In the genomic region with DNA sequence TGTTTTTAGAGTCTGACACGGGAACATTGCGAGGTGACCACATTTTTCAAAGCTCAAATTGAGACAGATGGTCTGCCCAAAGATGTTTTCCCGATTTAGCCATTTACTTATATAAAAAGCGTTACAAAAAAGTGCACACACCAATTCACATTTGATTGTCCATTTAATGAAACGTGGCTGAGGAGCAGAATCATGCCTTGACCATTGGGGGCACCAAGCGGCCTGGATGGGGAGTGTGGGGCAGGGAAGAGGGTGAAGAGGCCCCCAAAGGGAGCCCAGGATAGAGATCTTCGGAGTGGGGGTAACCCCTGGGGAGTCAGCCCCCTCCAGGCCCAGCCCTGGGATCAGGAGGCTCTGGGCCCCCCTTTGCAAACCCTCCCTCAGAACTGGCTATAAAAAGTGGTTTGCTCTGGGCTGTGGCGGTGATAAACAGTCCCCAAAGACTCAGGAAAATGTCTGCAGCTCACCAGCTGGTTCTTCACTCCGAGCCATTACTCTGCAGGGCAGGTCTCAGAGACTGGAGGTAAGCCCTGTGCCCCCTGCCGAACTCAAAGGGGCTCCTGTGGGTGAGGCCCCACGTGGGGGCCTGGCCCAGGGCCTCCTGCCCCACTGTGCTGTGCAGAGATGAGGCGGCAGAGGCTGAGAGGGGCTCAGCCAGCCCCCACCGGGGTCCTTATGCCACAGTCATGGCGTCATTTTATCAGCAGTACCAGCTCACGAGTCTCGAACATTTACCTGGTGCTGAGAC, we compare ENCODE assay signal across 27 cellular contexts.
"Had no signal": no experiment of that assay in that cellular context is flagged by ENCODE, and none has a peak within 500 bp of the region (broad histone marks: within the 10 kb centered on the region; RNA-seq: fewer than 3 reads in every experiment).

No MANE protein-coding gene starts in this region.

- FAIRE-seq: small intestine, TTC549 had no signal

- H3K9me3 Mint-ChIP-seq: activated T-cell treated with anti-CD3 and anti-CD28 coated beads, Interleukin-2, amount 50 U/mL, for 24 hours had no signal

- H3K27me3 ChIP-seq: cardiac muscle cell, testis, uterus had no signal

- H2AFZ ChIP-seq: parathyroid adenoma had no signal

- H3K4me3 ChIP-seq: adrenal gland, cardiac muscle cell, left lung, testis, uterus had no signal

- H3K4me1 ChIP-seq: adrenal gland, foreskin keratinocyte, left lung, parathyroid adenoma, testis, uterus had no signal

- H3K9me3 ChIP-seq: adrenal gland, testis, uterus had no signal

- H3K4me3 Mint-ChIP-seq: activated naive CD8-positive, alpha-beta T cell; activated T-cell treated with anti-CD3 and anti-CD28 coated beads, Interleukin-2, amount 50 U/mL, for 24 hours; dendritic cell treated with granulocyte-macrophage colony-stimulating factor and Interleukin-4, amounts not matched to agents 40 ng/mL and 50 ng/mL, for 4 days; immature natural killer cell; naive thymus-derived CD4-positive, alpha-beta T cell; stimulated activated effector memory CD8-positive, alpha-beta T cell treated with anti-CD3 and anti-CD28 coated beads, Interleukin-12 subunit alpha, Interleukin-12 subunit beta, amount 100 ng/mL, for 72 hours; stimulated activated naive CD8-positive, alpha-beta T cell treated with anti-CD3 and anti-CD28 coated beads, Interleukin-15, amount 100 ng/mL, for 72 hours had no signal

- H3K27ac Mint-ChIP-seq: activated naive CD8-positive, alpha-beta T cell; activated T-cell treated with anti-CD3 and anti-CD28 coated beads, Interleukin-2, amount 50 U/mL, for 24 hours; activated T-helper 2 cell treated with anti-CD3 and anti-CD28 coated beads, Interferon-gamma antibody, Interleukin-2, Interleukin-4, amounts not matched to agents 10 μg/mL and 5 μg/mL and 100 μg/mL, durations not matched to agents 14 hours and 24 hours and 36 hours; dendritic cell treated with granulocyte-macrophage colony-stimulating factor and Interleukin-4, amounts not matched to agents 40 ng/mL and 50 ng/mL, for 4 days; immature natural killer cell; naive thymus-derived CD4-positive, alpha-beta T cell; stimulated activated effector memory CD8-positive, alpha-beta T cell treated with anti-CD3 and anti-CD28 coated beads, Interleukin-12 subunit alpha, Interleukin-12 subunit beta, amount 100 ng/mL, for 72 hours; stimulated activated naive CD8-positive, alpha-beta T cell treated with anti-CD3 and anti-CD28 coated beads, Interleukin-15, amount 100 ng/mL, for 72 hours had no signal

- H3K4me1 Mint-ChIP-seq: stimulated activated naive CD8-positive, alpha-beta T cell treated with anti-CD3 and anti-CD28 coated beads, Interleukin-15, amount 100 ng/mL, for 72 hours had no signal

- ATAC-seq: foreskin keratinocyte; left lung; naive thymus-derived CD4-positive, alpha-beta T cell; sciatic nerve; stimulated activated effector memory CD8-positive, alpha-beta T cell treated with anti-CD3 and anti-CD28 coated beads, Interleukin-12 subunit alpha, Interleukin-12 subunit beta, amount 100 ng/mL, for 72 hours; stimulated activated naive CD8-positive, alpha-beta T cell treated with anti-CD3 and anti-CD28 coated beads, Interleukin-15, amount 100 ng/mL, for 72 hours had no signal

- H3K36me3 ChIP-seq: adrenal gland, cardiac muscle cell, left lung, uterus had no signal

- H3K36me3 Mint-ChIP-seq: activated naive CD8-positive, alpha-beta T cell; stimulated activated effector memory CD8-positive, alpha-beta T cell treated with anti-CD3 and anti-CD28 coated beads, Interleukin-12 subunit alpha, Interleukin-12 subunit beta, amount 100 ng/mL, for 72 hours had no signal

- DNase-seq: activated CD4-positive, alpha-beta T cell treated with anti-CD3 and anti-CD28 coated beads, Interleukin-2, amount 50 U/mL, for 4 hours; activated CD8-positive, alpha-beta memory T cell treated with anti-CD3 and anti-CD28 coated beads for 24 hours; activated CD8-positive, alpha-beta memory T cell treated with anti-CD3 and anti-CD28 coated beads, Interleukin-2, amount 50 U/mL, for 4 hours; activated naive CD4-positive, alpha-beta T cell; activated T-cell treated with anti-CD3 and anti-CD28 coated beads, Interleukin-2, amount 50 U/mL, for 24 hours; adrenal gland; effector CD8-positive, alpha-beta T cell; foreskin keratinocyte; immature natural killer cell; kidney glomerular epithelial cell; left lung; naive thymus-derived CD4-positive, alpha-beta T cell; small intestine; stimulated activated CD4-positive, alpha-beta T cell treated with anti-CD3 and anti-CD28 coated beads, Interleukin-2, amount 100 ng/mL, for 24 hours; stimulated activated naive CD8-positive, alpha-beta T cell treated with anti-CD3 and anti-CD28 coated beads, Interleukin-15, amount 100 ng/mL, for 72 hours; T-helper 1 cell; testis; trophoblast cell; uterus had no signal

- H3K9ac ChIP-seq: parathyroid adenoma had no signal

- H3K79me2 ChIP-seq: parathyroid adenoma had no signal

- H3K27ac ChIP-seq: adrenal gland, cardiac muscle cell, foreskin keratinocyte, left lung, parathyroid adenoma, testis, uterus had no signal
